14 cellular contexts compared by ENCODE assay signal in genomic region chr22:46463435-46464227, GRCh38.
"Had no signal": no experiment of that assay in that cellular context is flagged by ENCODE, and none has a peak within 500 bp of the region (broad histone marks: within the 10 kb centered on the region; RNA-seq: fewer than 3 reads in every experiment).

No MANE protein-coding gene starts in this region.

- H3K9me3 ChIP-seq: adrenal gland, left ventricle myocardium inferior, prostate gland, right atrium auricular region, thyroid gland, uterus had no signal

- H3K9ac ChIP-seq: neural progenitor cell had no signal

- FAIRE-seq: endothelial cell of umbilical vein had no signal

- H3K27me3 ChIP-seq: adrenal gland, cardiac muscle cell, neural progenitor cell, right atrium auricular region, thyroid gland, uterus had no signal

- H3K27ac ChIP-seq: adrenal gland, left ventricle myocardium inferior, neural progenitor cell, prostate gland, right atrium auricular region, uterus had no signal

- H3K4me3 ChIP-seq: adrenal gland, cardiac muscle cell, left ventricle myocardium inferior, neural progenitor cell, prostate gland, right atrium auricular region, thyroid gland, uterus had no signal

- H3K4me2 ChIP-seq: neural progenitor cell had no signal

- DNase-seq: activated CD4-positive, alpha-beta T cell treated with anti-CD3 and anti-CD28 coated beads, Interleukin-2, amount 50 U/mL, for 48 hours; activated gamma-delta T cell; effector CD8-positive, alpha-beta T cell; left ventricle myocardium inferior; stimulated activated CD4-positive, alpha-beta T cell treated with anti-CD3 and anti-CD28 coated beads, Interleukin-2, amount 100 ng/mL, for 24 hours; stimulated activated naive CD4-positive, alpha-beta T cell treated with Interleukin-2 at 50 U/mL for 16 hours; thyroid gland; uterus had no signal

- H2AFZ ChIP-seq: neural progenitor cell had no signal

- H3K4me1 ChIP-seq: adrenal gland, neural progenitor cell, prostate gland, uterus had no signal

- H3K36me3 ChIP-seq: adrenal gland, cardiac muscle cell, left ventricle myocardium inferior, neural progenitor cell, prostate gland, right atrium auricular region, thyroid gland, uterus had no signal
